In genomic region chr11:77072851-77073327, GRCh38 we compare ENCODE assay signal across 9 cellular contexts. TPM values are rescaled to one million over a fixed set of nuclear protein-coding genes. Genes with fewer than 3 reads are reported as not detected.
DNase-seq lines count a peak whose midpoint lies in the region; ATAC-seq and TF ChIP-seq lines count a peak whose summit lies in the region.
"Had no signal": no experiment of that assay in that cellular context is flagged by ENCODE, and none has a peak within 500 bp of the region (broad histone marks: within the 10 kb centered on the region; RNA-seq: fewer than 3 reads in every experiment).

No MANE protein-coding gene starts in this region.

- H3K4me1 Mint-ChIP-seq in brain (peaks cover 57% of the 10 kb centered on the region), mesothelial cell of epicardium (peaks cover 20% of the 10 kb centered on the region)

- H3K4me1 ChIP-seq in Panc1 (ENCODE audit: control insufficient read depth, insufficient read depth, low read length) (peaks cover 9% of the 10 kb centered on the region), thoracic aorta (ENCODE audit: control insufficient read depth in 1 of 2, low read depth in 2 of 2) (peaks cover 22 to 51% of the 10 kb centered on the region in 2 donors)

- CTCF ChIA-PET in Panc1 (lab: Charles Lee) = interaction anchor here (0.7 to 2.1 kb wide), 3 partner anchors 16 to 25 kb away, joined by 3 to 14 read pairs (median 6); no protein-coding TSS in a partner anchor

- H3K27ac Mint-ChIP-seq in brain (peak overlapping the region in 4 of 5 experiments; percentile 86 to 97 (median 95)), mesothelial cell of epicardium (peak overlapping the region; percentile 83)

- no peak overlapping the region for H3K27ac ChIP-seq in Panc1 (ENCODE audit: low read length)
- H3K27ac ChIP-seq in thoracic aorta = peak overlapping the region; percentile 76 to 92

- in situ Hi-C loops in Panc1 (cut with HindIII; ENCODE audit: low pct_unique_long_range_greater_than_20kb, low sequenced_read_pairs) = no loop called here

- H3K4me3 ChIP-seq in Panc1 (ENCODE audit: low read depth in 2 of 2, low read length in 2 of 2) (no peak overlapping the region), thoracic aorta (no peak overlapping the region)

- ATAC-seq in Panc1 (peak; percentile 11), thoracic aorta (ENCODE audit: insufficient number of reproducible peaks, low FRiP score, low read depth) (no peak), GM18502 (IDR thresholded peaks at IDR 0.05; ENCODE audit: poor library complexity, unreplicated experiment) (no peak), HG02678 (IDR thresholded peaks at IDR 0.05; ENCODE audit: unreplicated experiment) (no peak), HG02981 (IDR thresholded peaks at IDR 0.05; ENCODE audit: unreplicated experiment) (no peak)

- H3K9me3 Mint-ChIP-seq in brain (peaks cover 0 to 2% (median 0%) of the 10 kb centered on the region in 5 experiments), mesothelial cell of epicardium (peaks cover 1% of the 10 kb centered on the region)

- intact Hi-C loops in Panc1 (cut with micrococcal nuclease; ENCODE audit: unreplicated experiment) = no loop called here

- H3K4me3 Mint-ChIP-seq in brain (peak overlapping the region in 3 of 5 experiments; percentile 30 to 74 (median 43)), mesothelial cell of epicardium (no peak overlapping the region)

- peaks cover 2% of the 10 kb centered on the region for H3K36me3 Mint-ChIP-seq in brain
- H3K36me3 Mint-ChIP-seq in mesothelial cell of epicardium = no peaks in the 10 kb centered on the region

- H3K27me3 Mint-ChIP-seq in brain (no peaks in the 10 kb centered on the region), mesothelial cell of epicardium (ENCODE audit: low read depth) (no peaks in the 10 kb centered on the region)

- no peak for DNase-seq in Panc1 (ENCODE audit: low read depth, low spot score)
- no peak for DNase-seq in mesothelial cell of epicardium (ENCODE audit: low spot score in 2 of 2, unreplicated experiment in 2 of 2)
- DNase-seq in thoracic aorta (ENCODE audit: low spot score) = no peak
- DNase-seq: NCI-H1417 had no signal

- H3K36me3 ChIP-seq in Panc1 (ENCODE audit: control insufficient read depth, insufficient read depth, low read length) (no peaks in the 10 kb centered on the region), thoracic aorta (no peaks in the 10 kb centered on the region)

- no peaks in the 10 kb centered on the region for H3K9me3 ChIP-seq in Panc1 (ENCODE audit: control insufficient read depth, insufficient read depth, low read depth, low read length)
- no peaks in the 10 kb centered on the region for H3K9me3 ChIP-seq in thoracic aorta

- POLR2A ChIA-PET in Panc1 (lab: Charles Lee) = no interaction called here

- no TSS peak for BruUV-seq in Panc1 (replicated peaks; lab: Mats Ljungman, UMichigan)

- no peak for TF ChIP-seq CTCF in Panc1 (IDR thresholded peaks at IDR 0.05)
- TF ChIP-seq CTCF in brain (conservative IDR thresholded peaks at IDR 0.05) = no peak
- TF ChIP-seq CTCF in mesothelial cell of epicardium (IDR thresholded peaks at IDR 0.05; ENCODE audit: unreplicated experiment) = no peak
- TF ChIP-seq CTCF in thoracic aorta (IDR thresholded peaks at IDR 0.05) = no peak

- no peaks in the 10 kb centered on the region for H3K27me3 ChIP-seq in Panc1 (ENCODE audit: control insufficient read depth, insufficient read depth, low read length)
- H3K27me3 ChIP-seq in thoracic aorta (replicated peaks; ENCODE audit: insufficient read depth) = no peaks in the 10 kb centered on the region

RNA-seq across cellular contexts. Expression of gene CAPN5, which starts 6.1 kb away (rescaled TPM):
- total RNA-seq in Panc1 (2021; ENCODE audit: unreplicated experiment) = 17.3 TPM
- 24.6 TPM for polyA plus RNA-seq in Panc1 (2012; ENCODE audit: insufficient read length)
- polyA plus RNA-seq in brain (ENCODE audit: insufficient read depth, low read depth, low replicate concordance) = 23.2 TPM
- 16.1 to 18.3 TPM (median 16.5 TPM) in 3 replicates for total RNA-seq in mesothelial cell of epicardium
- 10 to 100 TPM in 1 of 2 donors, 1 to 10 TPM in 1; 9.5 to 20.8 TPM for total RNA-seq in thoracic aorta

RNA-seq across cellular contexts. Expression of gene OMP, which starts 29.8 kb away (rescaled TPM):
- 1.5 TPM for total RNA-seq in Panc1 (2021; ENCODE audit: unreplicated experiment)
- polyA plus RNA-seq in Panc1 (2012; ENCODE audit: insufficient read length) = 0.93 TPM
- not detected for polyA plus RNA-seq in brain (ENCODE audit: insufficient read depth, low read depth, low replicate concordance)
- 0.80 to 1.5 TPM (median 1.4 TPM) in 3 replicates for total RNA-seq in mesothelial cell of epicardium
- not detected for total RNA-seq in thoracic aorta
- total RNA-seq: dermis microvascular lymphatic vessel endothelial cell had no signal

RNA-seq across cellular contexts. Expression of gene B3GNT6, which starts 38.7 kb away (rescaled TPM):
- total RNA-seq in Panc1 (2021; ENCODE audit: unreplicated experiment) (1.2 TPM), mesothelial cell of epicardium (not detected in 3 replicates), thoracic aorta (1 to 10 TPM in 1 of 2 donors, not detected in 1; 1.4 TPM)
- 0.48 TPM for polyA plus RNA-seq in Panc1 (2012; ENCODE audit: insufficient read length)
- polyA plus RNA-seq in brain (ENCODE audit: insufficient read depth, low read depth, low replicate concordance) = not detected
- total RNA-seq: dermis microvascular lymphatic vessel endothelial cell had no signal

RNA-seq across cellular contexts. Expression of gene MYO7A, which starts 55.2 kb away (rescaled TPM):
- total RNA-seq in Panc1 (2021; ENCODE audit: unreplicated experiment) (1.3 TPM), mesothelial cell of epicardium (1.8 to 2.4 TPM (median 2.2 TPM) in 3 replicates), thoracic aorta (10 to 100 TPM; 15.2 to 22.7 TPM)
- 1.9 TPM for polyA plus RNA-seq in Panc1 (2012; ENCODE audit: insufficient read length)
- 4.2 TPM for polyA plus RNA-seq in brain (ENCODE audit: insufficient read depth, low read depth, low replicate concordance)
